ENCODE assay signal across 24 cellular contexts in the genomic region with DNA sequence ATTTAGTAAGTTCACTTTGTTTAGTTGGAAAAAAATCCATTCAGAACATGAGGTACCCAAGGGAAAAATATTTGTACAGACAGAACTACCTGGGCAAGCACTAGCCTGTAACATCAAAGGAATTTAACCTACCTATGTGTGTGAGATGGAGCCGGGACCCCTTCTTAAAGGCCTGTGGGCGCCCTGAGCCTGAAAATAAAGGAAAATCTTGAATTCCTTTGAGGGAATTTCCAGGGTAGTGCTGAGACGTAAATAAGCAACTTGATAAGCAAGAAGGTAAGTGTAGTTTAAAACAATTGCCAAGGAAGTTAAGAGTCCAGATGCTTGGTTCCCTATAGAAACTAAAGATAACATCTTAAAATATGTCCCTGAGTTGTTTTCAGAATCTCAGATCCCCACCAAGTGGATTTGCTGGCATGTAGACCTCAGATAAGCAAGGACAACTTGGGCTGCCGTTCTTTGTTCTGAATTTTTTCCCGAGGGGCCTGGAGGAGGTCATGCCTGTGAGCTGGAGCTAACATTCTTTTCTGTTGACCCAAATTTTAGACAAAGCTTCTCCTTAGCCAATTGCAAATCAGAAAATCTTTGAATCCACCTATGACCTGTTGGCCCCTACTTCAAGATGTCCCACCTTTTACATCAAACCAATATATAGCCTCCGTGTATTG. TPM values are rescaled to one million over a fixed set of nuclear protein-coding genes. Genes with fewer than 3 reads are reported as not detected.
DNase-seq lines count a peak whose midpoint lies in the region; ATAC-seq and TF ChIP-seq lines count a peak whose summit lies in the region.
"Had no signal": no experiment of that assay in that cellular context is flagged by ENCODE, and none has a peak within 500 bp of the region (broad histone marks: within the 10 kb centered on the region; RNA-seq: fewer than 3 reads in every experiment).

No MANE protein-coding gene starts in this region.

- no peaks in the 10 kb centered on the region for H3K27me3 Mint-ChIP-seq in activated naive CD8-positive, alpha-beta T cell treated with anti-CD3 and anti-CD28 coated beads, Interleukin-2, amount 10 ng/mL, durations not matched to agents 7 days and 5 days
- no peaks in the 10 kb centered on the region for H3K27me3 Mint-ChIP-seq in activated naive CD8-positive, alpha-beta T cell treated with anti-CD3 and anti-CD28 coated beads for 36 hours
- no peaks in the 10 kb centered on the region for H3K27me3 Mint-ChIP-seq in activated CD8-positive, alpha-beta memory T cell treated with anti-CD3 and anti-CD28 coated beads, Interleukin-2, amount 10 ng/mL, durations not matched to agents 7 days and 5 days
- H3K27me3 Mint-ChIP-seq: IgD-negative memory B cell had no signal

- no peaks in the 10 kb centered on the region for H3K9me3 ChIP-seq in esophagus squamous epithelium
- H3K9me3 ChIP-seq: SJCRH30 had no signal

- no peak overlapping the region for H2BK120ac ChIP-seq in mesendoderm (ENCODE audit: low read depth, low read length)

- H3K9ac ChIP-seq in mesendoderm (ENCODE audit: low read length): no peak overlapping the region

- no peaks in the 10 kb centered on the region for H3K4me1 Mint-ChIP-seq in activated naive CD8-positive, alpha-beta T cell treated with anti-CD3 and anti-CD28 coated beads, Interleukin-2, amount 10 ng/mL, durations not matched to agents 7 days and 5 days
- no peaks in the 10 kb centered on the region for H3K4me1 Mint-ChIP-seq in activated naive CD8-positive, alpha-beta T cell treated with anti-CD3 and anti-CD28 coated beads for 36 hours
- no peaks in the 10 kb centered on the region for H3K4me1 Mint-ChIP-seq in activated CD8-positive, alpha-beta memory T cell treated with anti-CD3 and anti-CD28 coated beads, Interleukin-2, amount 10 ng/mL, durations not matched to agents 7 days and 5 days

- no peak overlapping the region for H3K4me3 Mint-ChIP-seq in activated naive CD8-positive, alpha-beta T cell treated with anti-CD3 and anti-CD28 coated beads, Interleukin-2, amount 10 ng/mL, durations not matched to agents 7 days and 5 days
- no peak overlapping the region for H3K4me3 Mint-ChIP-seq in activated naive CD8-positive, alpha-beta T cell treated with anti-CD3 and anti-CD28 coated beads for 36 hours
- H3K4me3 Mint-ChIP-seq in activated CD8-positive, alpha-beta memory T cell treated with anti-CD3 and anti-CD28 coated beads, Interleukin-2, amount 10 ng/mL, durations not matched to agents 7 days and 5 days: no peak overlapping the region
- H3K4me3 Mint-ChIP-seq: CD8-positive, alpha-beta T cell; IgD-negative memory B cell had no signal

- no peak for DNase-seq in activated naive CD8-positive, alpha-beta T cell treated with anti-CD3 and anti-CD28 coated beads, Interleukin-2, amount 10 ng/mL, durations not matched to agents 7 days and 5 days
- no peak for DNase-seq in activated naive CD8-positive, alpha-beta T cell treated with anti-CD3 and anti-CD28 coated beads for 36 hours
- DNase-seq in astrocyte of the hippocampus (ENCODE audit: low read depth, low spot score) (peak; percentile 28), mesendoderm (peak; percentile 79), T-helper 2 cell (no peak), esophagus squamous epithelium (lab: John Stamatoyannopoulos, UW) (no peak), NCI-H1105 treated with DMSO at 0.1 percent for 48 hours (lab: John Stamatoyannopoulos, UW) (no peak)
- no peak for DNase-seq in activated CD8-positive, alpha-beta memory T cell treated with anti-CD3 and anti-CD28 coated beads, Interleukin-2, amount 10 ng/mL, durations not matched to agents 7 days and 5 days
- DNase-seq: AML-193; C1 segment of cervical spinal cord; Calu3; CD8-positive, alpha-beta T cell; DMS153; GOT3; MV-4-11; NCI-H1417; NCI-H1694 treated with DMSO at 0.1 percent for 48 hours; NCI-H2081 treated with DMSO at 0.1 percent for 48 hours; NCI-H2171 treated with DMSO at 0.1 percent for 48 hours; NCI-H526; SJCRH30 had no signal

- no peaks in the 10 kb centered on the region for H3K27me3 ChIP-seq in mesendoderm (ENCODE audit: insufficient read depth, low read length, poor library complexity)
- no peaks in the 10 kb centered on the region for H3K27me3 ChIP-seq in esophagus squamous epithelium
- H3K27me3 ChIP-seq: SJCRH30 had no signal

- H3K27ac Mint-ChIP-seq in activated naive CD8-positive, alpha-beta T cell treated with anti-CD3 and anti-CD28 coated beads, Interleukin-2, amount 10 ng/mL, durations not matched to agents 7 days and 5 days: peak overlapping the region; percentile 70
- H3K27ac Mint-ChIP-seq in activated naive CD8-positive, alpha-beta T cell treated with anti-CD3 and anti-CD28 coated beads for 36 hours: no peak overlapping the region
- no peak overlapping the region for H3K27ac Mint-ChIP-seq in activated CD8-positive, alpha-beta memory T cell treated with anti-CD3 and anti-CD28 coated beads, Interleukin-2, amount 10 ng/mL, durations not matched to agents 7 days and 5 days

- no peak overlapping the region for H3K23ac ChIP-seq in mesendoderm (ENCODE audit: low read length)

- ATAC-seq in activated naive CD8-positive, alpha-beta T cell treated with anti-CD3 and anti-CD28 coated beads, Interleukin-2, amount 10 ng/mL, durations not matched to agents 7 days and 5 days (ENCODE audit: low read depth): no peak
- ATAC-seq in activated CD8-positive, alpha-beta memory T cell treated with anti-CD3 and anti-CD28 coated beads, Interleukin-2, amount 10 ng/mL, durations not matched to agents 7 days and 5 days: no peak
- ATAC-seq: CD8-positive, alpha-beta T cell had no signal

- no peak for TF ChIP-seq CTCF in esophagus squamous epithelium (IDR thresholded peaks at IDR 0.05)

- peaks cover 39% of the 10 kb centered on the region for H3K36me3 Mint-ChIP-seq in activated naive CD8-positive, alpha-beta T cell treated with anti-CD3 and anti-CD28 coated beads, Interleukin-2, amount 10 ng/mL, durations not matched to agents 7 days and 5 days
- peaks cover 34% of the 10 kb centered on the region for H3K36me3 Mint-ChIP-seq in activated naive CD8-positive, alpha-beta T cell treated with anti-CD3 and anti-CD28 coated beads for 36 hours
- H3K36me3 Mint-ChIP-seq in activated CD8-positive, alpha-beta memory T cell treated with anti-CD3 and anti-CD28 coated beads, Interleukin-2, amount 10 ng/mL, durations not matched to agents 7 days and 5 days: peaks cover 45% of the 10 kb centered on the region

- no peak overlapping the region for H2BK15ac ChIP-seq in mesendoderm (replicated peaks; ENCODE audit: low read depth)

- peaks cover 6% of the 10 kb centered on the region for H3K36me3 ChIP-seq in mesendoderm (ENCODE audit: control insufficient read depth, insufficient read depth, low read length)
- H3K36me3 ChIP-seq in esophagus squamous epithelium: peaks cover 8 to 59% (median 36%) of the 10 kb centered on the region in 3 donors

- H4K5ac ChIP-seq in mesendoderm (ENCODE audit: low read length): no peak overlapping the region

- H3K79me2 ChIP-seq in mesendoderm (ENCODE audit: control insufficient read depth, insufficient read depth, low read length): no peaks in the 10 kb centered on the region

- no peak overlapping the region for H3K4me3 ChIP-seq in mesendoderm (ENCODE audit: low read length)
- H3K4me3 ChIP-seq in esophagus squamous epithelium: no peak overlapping the region
- H3K4me3 ChIP-seq: SJCRH30 had no signal

- H4K8ac ChIP-seq in mesendoderm (ENCODE audit: low read depth, low read length): no peak overlapping the region

- H2BK5ac ChIP-seq in mesendoderm (ENCODE audit: low read length): peak overlapping the region; percentile 35

- H3K79me1 ChIP-seq in mesendoderm (ENCODE audit: low read length): peaks cover 2% of the 10 kb centered on the region

- no CpG with 5 or more reads among the region's 6 CpGs for WGBS in mesendoderm (ENCODE audit: extremely low coverage, insufficient coverage, low lambda C conversion rate)
- WGBS in esophagus squamous epithelium, 2 donors: 84 to 85% methylated on average over 6 of the region's 6 CpGs

- H3K18ac ChIP-seq in mesendoderm (ENCODE audit: low read length): no peak overlapping the region

- H2AK5ac ChIP-seq in mesendoderm (ENCODE audit: low read length): no peak overlapping the region

- H3K56ac ChIP-seq in mesendoderm (ENCODE audit: low read length): peak overlapping the region; percentile 1

- intact Hi-C loops in esophagus squamous epithelium (cut with DNase I): no loop called here

- H3K4ac ChIP-seq in mesendoderm (ENCODE audit: low read depth, low read length): no peak overlapping the region

- H3K27ac ChIP-seq in mesendoderm (ENCODE audit: low read depth, low read length) (peak overlapping the region; percentile 55), esophagus squamous epithelium (no peak overlapping the region)
- H3K27ac ChIP-seq: 22Rv1, SJCRH30 had no signal

- POLR2A ChIA-PET in activated naive CD8-positive, alpha-beta T cell treated with anti-CD3 and anti-CD28 coated beads, Interleukin-2, amount 10 ng/mL, durations not matched to agents 7 days and 5 days (lab: Charles Lee): no interaction called here

- no peaks in the 10 kb centered on the region for H3K9me3 Mint-ChIP-seq in activated naive CD8-positive, alpha-beta T cell treated with anti-CD3 and anti-CD28 coated beads, Interleukin-2, amount 10 ng/mL, durations not matched to agents 7 days and 5 days
- H3K9me3 Mint-ChIP-seq in activated naive CD8-positive, alpha-beta T cell treated with anti-CD3 and anti-CD28 coated beads for 36 hours: no peaks in the 10 kb centered on the region
- no peaks in the 10 kb centered on the region for H3K9me3 Mint-ChIP-seq in activated CD8-positive, alpha-beta memory T cell treated with anti-CD3 and anti-CD28 coated beads, Interleukin-2, amount 10 ng/mL, durations not matched to agents 7 days and 5 days (ENCODE audit: low read depth)
- H3K9me3 Mint-ChIP-seq: CD8-positive, alpha-beta T cell; IgD-negative memory B cell had no signal

- no peak overlapping the region for H3K4me2 ChIP-seq in mesendoderm (ENCODE audit: low read length)

- CTCF ChIA-PET in activated CD8-positive, alpha-beta memory T cell treated with anti-CD3 and anti-CD28 coated beads, Interleukin-2, amount 10 ng/mL, durations not matched to agents 7 days and 5 days (lab: Charles Lee): no interaction called here

- H3K4me1 ChIP-seq in mesendoderm (ENCODE audit: control insufficient read depth, low read depth, low read length): peaks cover 24% of the 10 kb centered on the region
- no peaks in the 10 kb centered on the region for H3K4me1 ChIP-seq in esophagus squamous epithelium
- H3K4me1 ChIP-seq: SJCRH30 had no signal

- no peak for TF ChIP-seq POLR2A in esophagus squamous epithelium (IDR thresholded peaks at IDR 0.05)

RNA-seq across cellular contexts. Expression of a gene that starts 31.0 kb away (rescaled TPM):
- 10 to 100 TPM; 43.0 to 44.8 TPM for total RNA-seq in activated naive CD8-positive, alpha-beta T cell treated with anti-CD3 and anti-CD28 coated beads, Interleukin-2, amount 10 ng/mL, durations not matched to agents 7 days and 5 days
- total RNA-seq in activated naive CD8-positive, alpha-beta T cell treated with anti-CD3 and anti-CD28 coated beads for 36 hours: 10 to 100 TPM; 30.8 to 33.2 TPM
- 22.5 TPM for polyA plus RNA-seq in mesendoderm (2013, experiment 1 of 2)
- 21.6 TPM for polyA plus RNA-seq in mesendoderm (2013, experiment 2 of 2)
- 10 to 100 TPM; 38.8 to 47.2 TPM for total RNA-seq in activated CD8-positive, alpha-beta memory T cell treated with anti-CD3 and anti-CD28 coated beads, Interleukin-2, amount 10 ng/mL, durations not matched to agents 7 days and 5 days
- 10 to 100 TPM; 11.3 to 25.9 (median 17.1) TPM for total RNA-seq in esophagus squamous epithelium

RNA-seq across cellular contexts. Expression of a gene that starts 35.3 kb away (rescaled TPM):
- not detected for total RNA-seq in activated naive CD8-positive, alpha-beta T cell treated with anti-CD3 and anti-CD28 coated beads, Interleukin-2, amount 10 ng/mL, durations not matched to agents 7 days and 5 days
- total RNA-seq in activated naive CD8-positive, alpha-beta T cell treated with anti-CD3 and anti-CD28 coated beads for 36 hours: not detected
- polyA plus RNA-seq in mesendoderm (2013, experiment 1 of 2): 0.13 TPM
- polyA plus RNA-seq in mesendoderm (2013, experiment 2 of 2): 0.13 TPM
- total RNA-seq in activated CD8-positive, alpha-beta memory T cell treated with anti-CD3 and anti-CD28 coated beads, Interleukin-2, amount 10 ng/mL, durations not matched to agents 7 days and 5 days: not detected
- total RNA-seq in esophagus squamous epithelium: under 1 TPM in 2 of 4 donors, not detected in 2; 0.19 to 0.38 TPM
- total RNA-seq: CD8-positive, alpha-beta T cell; OCI-LY7; SJCRH30 had no signal

Comparison
In these comparisons a context has a peak if more than half of its experiments do, and no peak if none do; other contexts are left out.
1. DNase-seq: peak in astrocyte of the hippocampus (single experiment) and mesendoderm (single experiment); none in activated naive CD8-positive, alpha-beta T cell treated with anti-CD3 and anti-CD28 coated beads, Interleukin-2, amount 10 ng/mL, durations not matched to agents 7 days and 5 days (single experiment), activated naive CD8-positive, alpha-beta T cell treated with anti-CD3 and anti-CD28 coated beads for 36 hours (single experiment), activated CD8-positive, alpha-beta memory T cell treated with anti-CD3 and anti-CD28 coated beads, Interleukin-2, amount 10 ng/mL, durations not matched to agents 7 days and 5 days (single experiment), T-helper 2 cell (0 of 5), esophagus squamous epithelium (single experiment) and NCI-H1105 treated with DMSO at 0.1 percent for 48 hours (single experiment).